1 cellular context compared by ENCODE assay signal in genomic region chr7:44885394-44886317, GRCh38.
A peak's percentile ranks its signal among the peaks of the same experiment; 100 is the strongest.
TF ChIP-seq lines count a peak whose summit lies in the region.

TSS of gene PURB (minus strand) at chr7:44885530. CDS start at chr7:44885348, 182 bp downstream.

TF ChIP-seq in HepG2, 621 proteins besides CTCF, POLR2A, EP300 and RAD21 (continued from another document and continues in another):
- TF ChIP-seq, protein P1, sequence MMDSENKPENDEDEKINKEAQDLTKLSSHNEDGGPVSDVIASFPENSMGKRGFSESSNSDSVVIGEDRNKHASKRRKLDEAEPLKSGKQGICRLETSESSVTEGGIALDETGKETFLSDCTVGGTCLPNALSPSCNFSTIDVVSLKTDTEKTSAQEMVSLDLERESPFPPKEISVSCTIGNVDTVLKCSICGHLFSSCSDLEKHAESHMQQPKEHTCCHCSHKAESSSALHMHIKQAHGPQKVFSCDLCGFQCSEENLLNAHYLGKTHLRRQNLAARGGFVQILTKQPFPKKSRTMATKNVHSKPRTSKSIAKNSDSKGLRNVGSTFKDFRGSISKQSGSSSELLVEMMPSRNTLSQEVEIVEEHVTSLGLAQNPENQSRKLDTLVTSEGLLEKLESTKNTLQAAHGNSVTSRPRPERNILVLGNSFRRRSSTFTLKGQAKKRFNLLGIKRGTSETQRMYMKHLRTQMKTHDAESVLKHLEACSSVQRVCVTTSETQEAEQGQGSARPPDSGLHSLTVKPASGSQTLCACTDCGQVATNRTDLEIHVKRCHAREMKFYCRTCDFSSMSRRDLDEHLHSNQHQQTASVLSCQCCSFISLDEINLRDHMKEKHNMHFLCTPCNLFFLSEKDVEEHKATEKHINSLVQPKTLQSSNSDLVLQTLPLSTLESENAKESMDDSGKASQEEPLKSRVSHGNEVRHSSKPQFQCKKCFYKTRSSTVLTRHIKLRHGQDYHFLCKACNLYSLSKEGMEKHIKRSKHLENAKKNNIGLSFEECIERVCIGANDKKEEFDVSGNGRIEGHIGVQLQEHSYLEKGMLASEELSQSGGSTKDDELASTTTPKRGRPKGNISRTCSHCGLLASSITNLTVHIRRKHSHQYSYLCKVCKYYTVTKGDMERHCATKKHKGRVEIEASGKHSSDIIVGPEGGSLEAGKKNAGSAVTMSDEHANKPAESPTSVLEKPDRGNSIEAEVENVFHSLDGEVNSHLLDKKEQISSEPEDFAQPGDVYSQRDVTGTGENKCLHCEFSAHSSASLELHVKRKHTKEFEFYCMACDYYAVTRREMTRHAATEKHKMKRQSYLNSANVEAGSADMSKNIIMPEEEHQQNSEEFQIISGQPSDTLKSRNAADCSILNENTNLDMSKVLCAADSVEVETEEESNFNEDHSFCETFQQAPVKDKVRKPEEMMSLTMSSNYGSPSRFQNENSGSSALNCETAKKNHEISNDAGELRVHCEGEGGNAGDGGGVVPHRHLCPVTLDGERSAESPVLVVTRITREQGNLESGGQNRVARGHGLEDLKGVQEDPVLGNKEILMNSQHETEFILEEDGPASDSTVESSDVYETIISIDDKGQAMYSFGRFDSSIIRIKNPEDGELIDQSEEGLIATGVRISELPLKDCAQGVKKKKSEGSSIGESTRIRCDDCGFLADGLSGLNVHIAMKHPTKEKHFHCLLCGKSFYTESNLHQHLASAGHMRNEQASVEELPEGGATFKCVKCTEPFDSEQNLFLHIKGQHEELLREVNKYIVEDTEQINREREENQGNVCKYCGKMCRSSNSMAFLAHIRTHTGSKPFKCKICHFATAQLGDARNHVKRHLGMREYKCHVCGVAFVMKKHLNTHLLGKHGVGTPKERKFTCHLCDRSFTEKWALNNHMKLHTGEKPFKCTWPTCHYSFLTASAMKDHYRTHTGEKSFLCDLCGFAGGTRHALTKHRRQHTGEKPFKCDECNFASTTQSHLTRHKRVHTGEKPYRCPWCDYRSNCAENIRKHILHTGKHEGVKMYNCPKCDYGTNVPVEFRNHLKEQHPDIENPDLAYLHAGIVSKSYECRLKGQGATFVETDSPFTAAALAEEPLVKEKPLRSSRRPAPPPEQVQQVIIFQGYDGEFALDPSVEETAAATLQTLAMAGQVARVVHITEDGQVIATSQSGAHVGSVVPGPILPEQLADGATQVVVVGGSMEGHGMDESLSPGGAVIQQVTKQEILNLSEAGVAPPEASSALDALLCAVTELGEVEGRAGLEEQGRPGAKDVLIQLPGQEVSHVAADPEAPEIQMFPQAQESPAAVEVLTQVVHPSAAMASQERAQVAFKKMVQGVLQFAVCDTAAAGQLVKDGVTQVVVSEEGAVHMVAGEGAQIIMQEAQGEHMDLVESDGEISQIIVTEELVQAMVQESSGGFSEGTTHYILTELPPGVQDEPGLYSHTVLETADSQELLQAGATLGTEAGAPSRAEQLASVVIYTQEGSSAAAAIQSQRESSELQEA (CRISPR knock-in tag; IDR thresholded peaks at IDR 0.05; ENCODE audit: not compliant biosample characterization) = no peak
- peak; percentile 73 for TF ChIP-seq IRF2 (CRISPR knock-in tag; IDR thresholded peaks at IDR 0.05)
- no peak for TF ChIP-seq SMAD9 (CRISPR knock-in tag; IDR thresholded peaks at IDR 0.05)
- TF ChIP-seq HNRNPLL (IDR thresholded peaks at IDR 0.05; ENCODE audit: low read depth, low read length, poor library complexity, severe bottlenecking) = peak; percentile 75
- TF ChIP-seq ZIK1 (CRISPR knock-in tag; IDR thresholded peaks at IDR 0.05; ENCODE audit: borderline replicate concordance, low read depth) = no peak
- peak; percentile 63; the same call in 1 of the 2 replicates for TF ChIP-seq ZNF543 (CRISPR knock-in tag; IDR thresholded peaks at IDR 0.05)
- no peak for TF ChIP-seq NFIC (IDR thresholded peaks at IDR 0.05; ENCODE audit: low read length)
- TF ChIP-seq, protein P2, sequence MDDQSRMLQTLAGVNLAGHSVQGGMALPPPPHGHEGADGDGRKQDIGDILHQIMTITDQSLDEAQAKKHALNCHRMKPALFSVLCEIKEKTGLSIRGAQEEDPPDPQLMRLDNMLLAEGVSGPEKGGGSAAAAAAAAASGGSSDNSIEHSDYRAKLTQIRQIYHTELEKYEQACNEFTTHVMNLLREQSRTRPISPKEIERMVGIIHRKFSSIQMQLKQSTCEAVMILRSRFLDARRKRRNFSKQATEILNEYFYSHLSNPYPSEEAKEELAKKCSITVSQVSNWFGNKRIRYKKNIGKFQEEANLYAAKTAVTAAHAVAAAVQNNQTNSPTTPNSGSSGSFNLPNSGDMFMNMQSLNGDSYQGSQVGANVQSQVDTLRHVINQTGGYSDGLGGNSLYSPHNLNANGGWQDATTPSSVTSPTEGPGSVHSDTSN (CRISPR knock-in tag; IDR thresholded peaks at IDR 0.05; ENCODE audit: borderline replicate concordance) = no peak
- peak; percentile 97 for TF ChIP-seq KAT8 (CRISPR knock-in tag; IDR thresholded peaks at IDR 0.05)
- no peak; the same call in 1 of the 2 replicates for TF ChIP-seq NFYB (CRISPR knock-in tag; IDR thresholded peaks at IDR 0.05)
- TF ChIP-seq ZNF350 (CRISPR knock-in tag; IDR thresholded peaks at IDR 0.05; ENCODE audit: borderline replicate concordance, low read depth) = 0 out of 2 replicates have a peak, but pooled peaks have one; percentile 41
- peak; percentile 79 for TF ChIP-seq SALL2 (CRISPR knock-in tag; IDR thresholded peaks at IDR 0.05)
- no peak for TF ChIP-seq CENPX (CRISPR knock-in tag; IDR thresholded peaks at IDR 0.05)
- TF ChIP-seq ZNF329 (CRISPR knock-in tag; IDR thresholded peaks at IDR 0.05; ENCODE audit: low read depth) = peak; percentile 51; the same call in 1 of the 2 replicates
- no peak for TF ChIP-seq ZNF207 (IDR thresholded peaks at IDR 0.05; ENCODE audit: borderline replicate concordance)
- TF ChIP-seq, protein P3, sequence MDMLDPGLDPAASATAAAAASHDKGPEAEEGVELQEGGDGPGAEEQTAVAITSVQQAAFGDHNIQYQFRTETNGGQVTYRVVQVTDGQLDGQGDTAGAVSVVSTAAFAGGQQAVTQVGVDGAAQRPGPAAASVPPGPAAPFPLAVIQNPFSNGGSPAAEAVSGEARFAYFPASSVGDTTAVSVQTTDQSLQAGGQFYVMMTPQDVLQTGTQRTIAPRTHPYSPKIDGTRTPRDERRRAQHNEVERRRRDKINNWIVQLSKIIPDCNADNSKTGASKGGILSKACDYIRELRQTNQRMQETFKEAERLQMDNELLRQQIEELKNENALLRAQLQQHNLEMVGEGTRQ (IDR thresholded peaks at IDR 0.05; ENCODE audit: low read depth, low read length) = no peak
- TF ChIP-seq, protein P3 (CRISPR knock-in tag; IDR thresholded peaks at IDR 0.05; ENCODE audit: borderline replicate concordance) = no peak; the same call in 1 of the 2 replicates
- TF ChIP-seq TEF (CRISPR knock-in tag; IDR thresholded peaks at IDR 0.05) = no peak
- peak; percentile 86; the same call in 1 of the 2 replicates for TF ChIP-seq MZF1 (CRISPR knock-in tag; IDR thresholded peaks at IDR 0.05; ENCODE audit: borderline replicate concordance)
- no peak; the same call in 1 of the 2 replicates for TF ChIP-seq ZNF451 (CRISPR knock-in tag; IDR thresholded peaks at IDR 0.05)
- 0 out of 2 replicates have a peak, but pooled peaks have one; percentile 34 for TF ChIP-seq AHR (CRISPR knock-in tag; IDR thresholded peaks at IDR 0.05)
- TF ChIP-seq, protein P4, sequence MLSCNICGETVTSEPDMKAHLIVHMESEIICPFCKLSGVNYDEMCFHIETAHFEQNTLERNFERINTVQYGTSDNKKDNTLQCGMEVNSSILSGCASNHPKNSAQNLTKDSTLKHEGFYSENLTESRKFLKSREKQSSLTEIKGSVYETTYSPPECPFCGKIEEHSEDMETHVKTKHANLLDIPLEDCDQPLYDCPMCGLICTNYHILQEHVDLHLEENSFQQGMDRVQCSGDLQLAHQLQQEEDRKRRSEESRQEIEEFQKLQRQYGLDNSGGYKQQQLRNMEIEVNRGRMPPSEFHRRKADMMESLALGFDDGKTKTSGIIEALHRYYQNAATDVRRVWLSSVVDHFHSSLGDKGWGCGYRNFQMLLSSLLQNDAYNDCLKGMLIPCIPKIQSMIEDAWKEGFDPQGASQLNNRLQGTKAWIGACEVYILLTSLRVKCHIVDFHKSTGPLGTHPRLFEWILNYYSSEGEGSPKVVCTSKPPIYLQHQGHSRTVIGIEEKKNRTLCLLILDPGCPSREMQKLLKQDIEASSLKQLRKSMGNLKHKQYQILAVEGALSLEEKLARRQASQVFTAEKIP (CRISPR knock-in tag; IDR thresholded peaks at IDR 0.05; ENCODE audit: borderline replicate concordance) = no peak
- no peak for TF ChIP-seq SNAI1 (CRISPR knock-in tag; IDR thresholded peaks at IDR 0.05; ENCODE audit: borderline replicate concordance)
- TF ChIP-seq MYNN (CRISPR knock-in tag; IDR thresholded peaks at IDR 0.05; ENCODE audit: low read depth) = no peak; the same call in 1 of the 2 replicates
- peak; percentile 16; the same call in 1 of the 2 replicates for TF ChIP-seq NFYC (CRISPR knock-in tag; IDR thresholded peaks at IDR 0.05)
- no peak for TF ChIP-seq ZNF569 (CRISPR knock-in tag; IDR thresholded peaks at IDR 0.05; ENCODE audit: borderline replicate concordance)
- peak; percentile 75; the same call in 1 of the 2 replicates for TF ChIP-seq ZSCAN29 (CRISPR knock-in tag; conservative IDR thresholded peaks at IDR 0.05)
- peak; percentile 28; the same call in 1 of the 2 replicates for TF ChIP-seq KDM5B (CRISPR knock-in tag; IDR thresholded peaks at IDR 0.05; ENCODE audit: borderline replicate concordance)
- peak; percentile 79; the same call in 1 of the 2 replicates for TF ChIP-seq NR2C2 (CRISPR knock-in tag; IDR thresholded peaks at IDR 0.05; ENCODE audit: borderline replicate concordance)
- TF ChIP-seq ISX (CRISPR knock-in tag; conservative IDR thresholded peaks at IDR 0.05) = peak; percentile 77
- peak; percentile 66; the same call in 1 of the 2 replicates for TF ChIP-seq ZSCAN9 (CRISPR knock-in tag; IDR thresholded peaks at IDR 0.05; ENCODE audit: borderline replicate concordance)
- TF ChIP-seq THAP7 (CRISPR knock-in tag; IDR thresholded peaks at IDR 0.05) = no peak
- peak; percentile 69 for TF ChIP-seq ZBTB21 (CRISPR knock-in tag; IDR thresholded peaks at IDR 0.05)
- TF ChIP-seq, protein P5, sequence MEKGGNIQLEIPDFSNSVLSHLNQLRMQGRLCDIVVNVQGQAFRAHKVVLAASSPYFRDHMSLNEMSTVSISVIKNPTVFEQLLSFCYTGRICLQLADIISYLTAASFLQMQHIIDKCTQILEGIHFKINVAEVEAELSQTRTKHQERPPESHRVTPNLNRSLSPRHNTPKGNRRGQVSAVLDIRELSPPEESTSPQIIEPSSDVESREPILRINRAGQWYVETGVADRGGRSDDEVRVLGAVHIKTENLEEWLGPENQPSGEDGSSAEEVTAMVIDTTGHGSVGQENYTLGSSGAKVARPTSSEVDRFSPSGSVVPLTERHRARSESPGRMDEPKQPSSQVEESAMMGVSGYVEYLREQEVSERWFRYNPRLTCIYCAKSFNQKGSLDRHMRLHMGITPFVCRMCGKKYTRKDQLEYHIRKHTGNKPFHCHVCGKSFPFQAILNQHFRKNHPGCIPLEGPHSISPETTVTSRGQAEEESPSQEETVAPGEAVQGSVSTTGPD (CRISPR knock-in tag; IDR thresholded peaks at IDR 0.05) = no peak
- TF ChIP-seq NR1H2 (CRISPR knock-in tag; IDR thresholded peaks at IDR 0.05; ENCODE audit: borderline replicate concordance, low read depth) = no peak
- TF ChIP-seq, protein P6, sequence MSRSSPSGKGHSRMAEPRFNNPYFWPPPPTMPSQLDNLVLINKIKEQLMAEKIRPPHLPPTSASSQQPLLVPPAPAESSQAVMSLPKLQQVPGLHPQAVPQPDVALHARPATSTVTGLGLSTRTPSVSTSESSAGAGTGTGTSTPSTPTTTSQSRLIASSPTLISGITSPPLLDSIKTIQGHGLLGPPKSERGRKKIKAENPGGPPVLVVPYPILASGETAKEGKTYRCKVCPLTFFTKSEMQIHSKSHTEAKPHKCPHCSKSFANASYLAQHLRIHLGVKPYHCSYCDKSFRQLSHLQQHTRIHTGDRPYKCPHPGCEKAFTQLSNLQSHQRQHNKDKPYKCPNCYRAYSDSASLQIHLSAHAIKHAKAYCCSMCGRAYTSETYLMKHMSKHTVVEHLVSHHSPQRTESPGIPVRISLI (CRISPR knock-in tag; IDR thresholded peaks at IDR 0.05; ENCODE audit: borderline replicate concordance) = no peak; the same call in 1 of the 2 replicates
- no peak for TF ChIP-seq RFX1 (IDR thresholded peaks at IDR 0.05)
- no peak; the same call in 1 of the 2 replicates for TF ChIP-seq ZKSCAN8 (CRISPR knock-in tag; IDR thresholded peaks at IDR 0.05; ENCODE audit: borderline replicate concordance)
- TF ChIP-seq NR2F1 (CRISPR knock-in tag; IDR thresholded peaks at IDR 0.05) = peak in 1 of 2 experiments; percentile 38; a peak in 1 of 4 replicates
- no peak for TF ChIP-seq MTA3 (CRISPR knock-in tag; IDR thresholded peaks at IDR 0.05)
- TF ChIP-seq MEF2D (CRISPR knock-in tag; IDR thresholded peaks at IDR 0.05) = peak; percentile 45; the same call in 1 of the 2 replicates
- 0 out of 2 replicates have a peak, but pooled peaks have one; percentile 14 for TF ChIP-seq ZNF552 (CRISPR knock-in tag; IDR thresholded peaks at IDR 0.05; ENCODE audit: borderline replicate concordance)
- TF ChIP-seq HHEX (CRISPR knock-in tag; IDR thresholded peaks at IDR 0.05) = no peak
- 0 out of 2 replicates have a peak, but pooled peaks have one; percentile 13 for TF ChIP-seq PAWR (CRISPR knock-in tag; IDR thresholded peaks at IDR 0.05; ENCODE audit: borderline replicate concordance)
- TF ChIP-seq ZKSCAN1 (IDR thresholded peaks at IDR 0.05; ENCODE audit: low read length) = no peak
- 0 out of 2 replicates have a peak, but pooled peaks have one; percentile 20 for TF ChIP-seq ZNF430 (CRISPR knock-in tag; IDR thresholded peaks at IDR 0.05)
- no peak for TF ChIP-seq ATRX (CRISPR knock-in tag; IDR thresholded peaks at IDR 0.05; ENCODE audit: borderline replicate concordance)
- peak; percentile 35 for TF ChIP-seq RBM39 (IDR thresholded peaks at IDR 0.05; ENCODE audit: low read depth, low read length, poor library complexity, severe bottlenecking)
- no peak for TF ChIP-seq ZNF121 (CRISPR knock-in tag; IDR thresholded peaks at IDR 0.05)
- no peak for TF ChIP-seq NAIF1 (CRISPR knock-in tag; IDR thresholded peaks at IDR 0.05; ENCODE audit: borderline replicate concordance)
- TF ChIP-seq ISL2 (CRISPR knock-in tag; IDR thresholded peaks at IDR 0.05) = peak; percentile 50; the same call in 1 of the 2 replicates
- no peak for TF ChIP-seq HNRNPH1 (optimal IDR thresholded peaks at IDR 0.05; ENCODE audit: low read depth, low read length)
- TF ChIP-seq ZNF563 (CRISPR knock-in tag; IDR thresholded peaks at IDR 0.05) = no peak; the same call in 1 of the 2 replicates
